In the genomic region with DNA sequence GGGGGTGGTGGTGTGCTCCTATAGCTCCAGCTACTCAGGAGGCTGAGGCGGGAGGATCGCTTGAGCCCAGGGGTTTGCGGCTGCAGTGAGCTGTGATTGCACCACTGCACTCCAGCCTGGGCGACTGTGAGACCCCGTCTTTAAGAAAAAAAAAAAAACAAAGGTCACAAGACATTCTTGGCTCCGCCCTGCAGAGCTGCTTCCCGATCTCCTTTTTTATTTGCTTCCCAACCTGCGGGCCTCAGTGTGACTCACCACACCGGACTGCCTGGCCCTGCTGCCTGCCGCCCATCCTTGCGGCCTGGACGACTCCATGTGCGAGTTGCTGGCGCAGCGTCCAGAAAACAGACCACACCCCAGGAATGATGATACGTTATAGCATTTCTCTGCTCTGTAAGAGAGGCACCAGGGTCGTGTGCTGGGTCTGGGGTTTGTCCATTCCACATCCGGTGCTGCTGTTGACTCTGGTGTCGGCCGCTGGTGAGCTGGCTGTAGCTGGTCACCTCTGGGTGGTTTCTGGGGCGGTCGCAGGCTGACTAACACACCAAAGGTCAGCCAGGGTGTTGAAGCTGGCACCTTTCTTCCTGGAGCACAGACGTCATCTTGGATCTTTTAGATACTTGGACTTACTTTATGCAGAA, we compare ENCODE assay signal across 10 cellular contexts.
DNase-seq lines count a peak whose midpoint lies in the region; ATAC-seq, FAIRE-seq and TF ChIP-seq lines count a peak whose summit lies in the region.
"Had no signal": no experiment of that assay in that cellular context is flagged by ENCODE, and none has a peak within 500 bp of the region (broad histone marks: within the 10 kb centered on the region; RNA-seq: fewer than 3 reads in every experiment).

No MANE protein-coding gene starts in this region.

- CTCF ChIA-PET in HepG2 (lab: Yijun Ruan, JAX; ENCODE audit: low intra/inter-chr PET ratio, low total read pairs), result no interaction called here

- H3K27ac ChIP-seq in HUES48 (ENCODE audit: low read depth, low read length) (peak overlapping the region; percentile 78), HepG2 (ENCODE audit: extremely low read length, insufficient read depth, low read length) (peak overlapping the region; percentile 46), tibial nerve (peak overlapping the region in 3 of 4 donors; percentile 37 to 69 (median 47))
- H3K27ac ChIP-seq: cardiac muscle cell had no signal

- FAIRE-seq in HepG2 (lab: Jason Lieb, UNC), result peak; percentile 73

- H3K9ac ChIP-seq in HUES48 (ENCODE audit: low read depth, low read length) (no peak overlapping the region), HepG2 (ENCODE audit: insufficient read depth, low read depth, low read length) (no peak overlapping the region)

- WGBS in HepG2 (ENCODE audit: low lambda C conversion rate), result 12% methylated on average over 23 of the region's 23 CpGs
- WGBS in tibial nerve, 2 donors, result 49 to 52% methylated on average over 23 of the region's 23 CpGs

- no peak overlapping the region for H2AFZ ChIP-seq in HepG2 (ENCODE audit: low read length)

- POLR2A ChIA-PET in HepG2 (lab: Yijun Ruan, JAX), result interaction anchor here (0.7 to 1.8 kb wide), 11 partner anchors 9 to 124 kb away, joined by 3 to 17 read pairs (median 3); partner anchors contain the start of gene TCF7L2

- H3K4me2 ChIP-seq in HepG2 (ENCODE audit: low read depth, low read length), result peak overlapping the region; percentile 63

- H3K4me1 ChIP-seq in HUES48 (ENCODE audit: control insufficient read depth, insufficient read depth, low read length) (peaks cover 23% of the 10 kb centered on the region), HepG2 (ENCODE audit: insufficient read depth, low read length) (peaks cover 32% of the 10 kb centered on the region), tibial nerve (peaks cover 0 to 45% (median 0%) of the 10 kb centered on the region in 4 donors)

- H3K4me3 ChIP-seq in HUES48 (ENCODE audit: low read depth, low read length), result no peak overlapping the region
- peak overlapping the region; percentile 24 for H3K4me3 ChIP-seq in choroid plexus epithelial cell (ENCODE audit: low read depth, low read length)
- H3K4me3 ChIP-seq in HepG2 (replicated peaks in 1 of 3; ENCODE audit: insufficient read depth in 1 of 3, low read depth in 2 of 3, low read length in 3 of 3), result peak overlapping the region in 2 of 3 experiments; percentile 18 to 40; a peak in 2 of 6 replicates
- H3K4me3 ChIP-seq in tibial nerve, result no peak overlapping the region
- H3K4me3 ChIP-seq: cardiac muscle cell had no signal

- ATAC-seq in HepG2, result peak; percentile 98
- no peak for ATAC-seq in HG02678 (IDR thresholded peaks at IDR 0.05; ENCODE audit: unreplicated experiment)

- H3K27me3 ChIP-seq in HUES48 (ENCODE audit: control insufficient read depth, insufficient read depth, low read length) (no peaks in the 10 kb centered on the region), HepG2 (ENCODE audit: control insufficient read depth in 1 of 2, insufficient read depth in 2 of 2, low read length in 2 of 2) (no peaks in the 10 kb centered on the region), tibial nerve (no peaks in the 10 kb centered on the region)
- H3K27me3 ChIP-seq: cardiac muscle cell had no signal

- TF ChIP-seq POLR2A in HepG2 (IDR thresholded peaks at IDR 0.05; ENCODE audit: insufficient read depth in 1 of 2, low read depth in 2 of 2, low read length in 2 of 2), result 0 out of 4 replicates have a peak, but pooled peaks of 1 of the 2 experiments have one; percentile 21
- no peak for TF ChIP-seq POLR2A in tibial nerve (IDR thresholded peaks at IDR 0.05)

- DNase-seq in choroid plexus epithelial cell (ENCODE audit: low read depth), result peak; percentile 97
- peak; percentile 91 for DNase-seq in HepG2 (ENCODE audit: low spot score)
- peak; percentile 44 to 53 for DNase-seq in tibial nerve (ENCODE audit: low spot score in 2 of 2)
- no peak for DNase-seq in posterior cingulate gyrus
- no peak for DNase-seq in NCI-H82 (lab: John Stamatoyannopoulos, UW)
- no peak for DNase-seq in activated CD4-positive, alpha-beta T cell treated with anti-CD3 and anti-CD28 coated beads, Interleukin-2, amount 50 U/mL, for 1 hour
- DNase-seq: RPMI8226 had no signal

- TF ChIP-seq EP300 in HepG2 (IDR thresholded peaks at IDR 0.05; ENCODE audit: low read depth in 2 of 2, low read length in 2 of 2) (peak in 1 of 2 experiments; percentile 64; a peak in 2 of 4 replicates), HepG2 (CRISPR knock-in tag; IDR thresholded peaks at IDR 0.05; ENCODE audit: borderline replicate concordance) (peak; percentile 75; the same call in 1 of the 2 replicates), tibial nerve (IDR thresholded peaks at IDR 0.05) (peak in 1 of 2 donors; percentile 57)

- H3K9me3 ChIP-seq in HUES48 (ENCODE audit: control insufficient read depth, insufficient read depth, low read length) (no peaks in the 10 kb centered on the region), HepG2 (ENCODE audit: low read length) (no peaks in the 10 kb centered on the region), tibial nerve (no peaks in the 10 kb centered on the region)

- peaks cover 11% of the 10 kb centered on the region for H3K36me3 ChIP-seq in HUES48 (ENCODE audit: control insufficient read depth, insufficient read depth, low read length)
- H3K36me3 ChIP-seq in HepG2 (replicated peaks in 1 of 2; ENCODE audit: control insufficient read depth in 1 of 2, insufficient read depth in 2 of 2, low read length in 2 of 2), result peaks cover 2 to 24% of the 10 kb centered on the region in 2 experiments; a peak in 4 of 5 replicates
- peaks cover 0 to 8% (median 0%) of the 10 kb centered on the region in 3 donors for H3K36me3 ChIP-seq in tibial nerve

- intact Hi-C loops in HepG2 (cut with micrococcal nuclease; ENCODE audit: unreplicated experiment) (loop anchor here (5.0 to 10.0 kb wide), 2 partner anchors 56 to 509 kb away; no protein-coding TSS in a partner anchor), posterior cingulate gyrus (cut with DNase I) (no loop called here)

- H3K79me2 ChIP-seq in HepG2 (ENCODE audit: insufficient read depth, low read length), result peaks cover 38% of the 10 kb centered on the region

- BruUV-seq in HepG2 (replicated peaks; lab: Mats Ljungman, UMichigan), result no TSS peak

- in situ Hi-C loops in HepG2 (cut with HindIII; ENCODE audit: extremely low pct_ligation_motif_present, low pct_unique_long_range_greater_than_20kb), result no loop called here

- H4K20me1 ChIP-seq in HepG2 (ENCODE audit: insufficient read depth, low read length), result peaks cover 51% of the 10 kb centered on the region

- TF ChIP-seq CTCF in choroid plexus epithelial cell (conservative IDR thresholded peaks at IDR 0.05; ENCODE audit: low read depth, low read length) (no peak), HepG2 (CRISPR knock-in tag; IDR thresholded peaks at IDR 0.05) (no peak), tibial nerve (IDR thresholded peaks at IDR 0.05) (no peak)

- TF ChIP-seq RAD21 in HepG2 (CRISPR knock-in tag; IDR thresholded peaks at IDR 0.05), result no peak

TF ChIP-seq in HepG2, 621 proteins besides CTCF, POLR2A, EP300 and RAD21 (continues in another document):
- TF ChIP-seq SOX5 (CRISPR knock-in tag; IDR thresholded peaks at IDR 0.05; ENCODE audit: borderline replicate concordance) (peak; percentile 76; the same call in 1 of the 2 replicates), MAFF (IDR thresholded peaks at IDR 0.05; ENCODE audit: low read depth, low read length) (0 out of 2 replicates have a peak, but pooled peaks have one; percentile 21), ZNF614 (CRISPR knock-in tag; IDR thresholded peaks at IDR 0.05; ENCODE audit: borderline replicate concordance) (peak; percentile 49; the same call in 1 of the 2 replicates), ZNF292 (CRISPR knock-in tag; IDR thresholded peaks at IDR 0.05; ENCODE audit: borderline replicate concordance, low read depth) (peak; percentile 78), NR2C2 (CRISPR knock-in tag; IDR thresholded peaks at IDR 0.05; ENCODE audit: borderline replicate concordance) (peak; percentile 40; the same call in 1 of the 2 replicates), ZNF496 (CRISPR knock-in tag; IDR thresholded peaks at IDR 0.05; ENCODE audit: insufficient replicate concordance) (no peak), HNF1A (IDR thresholded peaks at IDR 0.05; ENCODE audit: low read depth) (0 out of 2 replicates have a peak, but pooled peaks have one; percentile 34), HNF1A (CRISPR knock-in tag; IDR thresholded peaks at IDR 0.05; ENCODE audit: borderline replicate concordance) (no peak), SIN3B (IDR thresholded peaks at IDR 0.05; ENCODE audit: low read length) (no peak), HNRNPLL (IDR thresholded peaks at IDR 0.05; ENCODE audit: low read depth, low read length, poor library complexity, severe bottlenecking) (peak; percentile 65), ARID2 (CRISPR knock-in tag; IDR thresholded peaks at IDR 0.05; ENCODE audit: borderline replicate concordance) (peak; percentile 44; the same call in 1 of the 2 replicates), MBNL3 (CRISPR knock-in tag; conservative IDR thresholded peaks at IDR 0.05) (no peak)

Comparison
In these comparisons a context has a peak if more than half of its experiments do, and no peak if none do; other contexts are left out.
1. H3K4me3 ChIP-seq: peak in choroid plexus epithelial cell (single experiment) and HepG2 (2 of 3); none in HUES48 (single experiment) and tibial nerve (0 of 4).
2. DNase-seq: peak in choroid plexus epithelial cell (single experiment), HepG2 (single experiment) and tibial nerve (2 of 2); none in posterior cingulate gyrus (0 of 10), NCI-H82 (single experiment) and activated CD4-positive, alpha-beta T cell treated with anti-CD3 and anti-CD28 coated beads, Interleukin-2, amount 50 U/mL, for 1 hour (single experiment).
3. Peak in every context shown above with its lines, with median percentiles within 50 percentile points of each other: H3K27ac ChIP-seq.